Comparison of ENCODE assay signal across 19 cellular contexts in genomic region chr5:114358329-114358728, GRCh38. TPM values are rescaled to one million over a fixed set of nuclear protein-coding genes. Genes with fewer than 3 reads are reported as not detected.
DNase-seq lines count a peak whose midpoint lies in the region; ATAC-seq, FAIRE-seq and TF ChIP-seq lines count a peak whose summit lies in the region.
"Had no signal": no experiment of that assay in that cellular context is flagged by ENCODE, and none has a peak within 500 bp of the region (broad histone marks: within the 10 kb centered on the region; RNA-seq: fewer than 3 reads in every experiment).

No MANE protein-coding gene starts in this region.

- H3K27me3 ChIP-seq in SK-N-SH (ENCODE audit: insufficient read depth), result peaks cover 35% of the 10 kb centered on the region
- peaks cover 13% of the 10 kb centered on the region for H3K27me3 ChIP-seq in Panc1 (ENCODE audit: control insufficient read depth, insufficient read depth, low read length)
- H3K27me3 ChIP-seq in endothelial cell of umbilical vein (ENCODE audit: control insufficient read depth in 2 of 2, insufficient read depth in 2 of 2, low read length in 2 of 2), result peaks cover 27 to 56% of the 10 kb centered on the region in 2 experiments
- H3K27me3 ChIP-seq in adrenal gland, result peaks cover 6% of the 10 kb centered on the region
- H3K27me3 ChIP-seq: right atrium auricular region had no signal

- TF ChIP-seq POLR2A in endothelial cell of umbilical vein (IDR thresholded peaks at IDR 0.05; ENCODE audit: low read depth, low read length) (no peak), adrenal gland (IDR thresholded peaks at IDR 0.05) (no peak)

- 13% methylated on average over 2 of the region's 2 CpGs for WGBS in SK-N-SH (ENCODE audit: low lambda C conversion rate)
- whole genome bisulfite sequencing in adrenal gland, 4 donors, result 64 to 78% (median 71%) methylated on average over 2 of the region's 2 CpGs

- H3K4me2 ChIP-seq in SK-N-SH (no peak overlapping the region), endothelial cell of umbilical vein (ENCODE audit: insufficient read depth, low read length) (no peak overlapping the region)

- H3K9me3 ChIP-seq in SK-N-SH (no peaks in the 10 kb centered on the region), Panc1 (ENCODE audit: control insufficient read depth, insufficient read depth, low read depth, low read length) (no peaks in the 10 kb centered on the region), endothelial cell of umbilical vein (replicated peaks; ENCODE audit: control insufficient read depth, insufficient read depth, low read length) (no peaks in the 10 kb centered on the region), adrenal gland (replicated peaks in 1 of 3) (no peaks in the 10 kb centered on the region)
- H3K9me3 ChIP-seq: right atrium auricular region had no signal

- peak; percentile 70 for FAIRE-seq in endothelial cell of umbilical vein (lab: Jason Lieb, UNC)

- dilution Hi-C loops in endothelial cell of umbilical vein (cut with MboI; ENCODE audit: extremely low pct_ligation_motif_present, low sequenced_read_pairs), result no loop called here

- H2AFZ ChIP-seq in SK-N-SH (ENCODE audit: low read depth) (no peak overlapping the region), endothelial cell of umbilical vein (ENCODE audit: low read depth, low read length) (no peak overlapping the region)

- H3K4me1 ChIP-seq in SK-N-SH (ENCODE audit: control insufficient read depth in 1 of 2, insufficient read depth in 2 of 2, low read depth in 1 of 2, low read length in 1 of 2), result no peaks in the 10 kb centered on the region
- no peaks in the 10 kb centered on the region for H3K4me1 ChIP-seq in Panc1 (ENCODE audit: control insufficient read depth, insufficient read depth, low read length)
- H3K4me1 ChIP-seq in endothelial cell of umbilical vein (ENCODE audit: control insufficient read depth, extremely low read depth, insufficient read depth, low read length), result peaks cover 8% of the 10 kb centered on the region
- H3K4me1 ChIP-seq in adrenal gland (replicated peaks in 1 of 2), result peaks cover 0 to 8% of the 10 kb centered on the region in 2 donors

- H4K20me1 ChIP-seq in SK-N-SH (ENCODE audit: insufficient read depth), result no peaks in the 10 kb centered on the region
- no peaks in the 10 kb centered on the region for H4K20me1 ChIP-seq in endothelial cell of umbilical vein (replicated peaks; ENCODE audit: control insufficient read depth, extremely low read depth, insufficient read depth, low read length)

- H3K36me3 ChIP-seq in SK-N-SH (replicated peaks in 1 of 2; ENCODE audit: control insufficient read depth in 1 of 2, insufficient read depth in 2 of 2, low read length in 1 of 2), result no peaks in the 10 kb centered on the region
- no peaks in the 10 kb centered on the region for H3K36me3 ChIP-seq in Panc1 (ENCODE audit: control insufficient read depth, insufficient read depth, low read length)
- H3K36me3 ChIP-seq in endothelial cell of umbilical vein (ENCODE audit: control insufficient read depth in 2 of 2, extremely low read depth in 1 of 2, insufficient read depth in 2 of 2, low read length in 2 of 2), result no peaks in the 10 kb centered on the region
- no peaks in the 10 kb centered on the region for H3K36me3 ChIP-seq in adrenal gland (replicated peaks in 1 of 2)
- H3K36me3 ChIP-seq: cardiac muscle cell, right atrium auricular region had no signal

- in situ Hi-C loops in Panc1 (cut with HindIII; ENCODE audit: low pct_unique_long_range_greater_than_20kb, low sequenced_read_pairs), result no loop called here

- H3K27ac ChIP-seq in SK-N-SH (ENCODE audit: low read depth in 2 of 2, low read length in 1 of 2), result no peak overlapping the region
- no peak overlapping the region for H3K27ac ChIP-seq in Panc1 (ENCODE audit: low read length)
- no peak overlapping the region for H3K27ac ChIP-seq in endothelial cell of umbilical vein (ENCODE audit: insufficient read depth, low read depth, low read length)
- no peak overlapping the region for H3K27ac ChIP-seq in adrenal gland
- H3K27ac ChIP-seq: cardiac muscle cell, right atrium auricular region had no signal

- CTCF ChIA-PET in SK-N-SH (lab: Yijun Ruan, JAX), result interaction anchor here (0.6 to 0.7 kb wide), 3 partner anchors 23 to 678 kb away, joined by 3 to 5 read pairs (median 4); no protein-coding TSS in a partner anchor
- CTCF ChIA-PET in Panc1 (lab: Charles Lee), result no interaction called here
- CTCF ChIA-PET in endothelial cell of umbilical vein (lab: Charles Lee), result interaction anchor here (0.7 to 3.5 kb wide), 11 partner anchors 9 to 746 kb away, joined by 3 to 22 read pairs (median 7); no protein-coding TSS in a partner anchor

- no peak for ATAC-seq in SK-N-SH treated with all-trans-retinoic acid at 6 μM for 48 hours
- ATAC-seq in Panc1, result no peak
- no peak for ATAC-seq in HG03469 (IDR thresholded peaks at IDR 0.05; ENCODE audit: unreplicated experiment)
- ATAC-seq: activated CD8-positive, alpha-beta T cell treated with anti-CD3 and anti-CD28 coated beads, Interleukin-2, amount 10 ng/mL, durations not matched to agents 7 days and 5 days; activated T-cell treated with anti-CD3 and anti-CD28 coated beads, Interleukin-2, amount 50 U/mL, for 4 hours; stimulated activated effector memory CD8-positive, alpha-beta T cell treated with anti-CD3 and anti-CD28 coated beads, Interleukin-12 subunit alpha, Interleukin-12 subunit beta, amount 100 ng/mL, for 72 hours had no signal

- H3K9me1 ChIP-seq in endothelial cell of umbilical vein (replicated peaks; ENCODE audit: control insufficient read depth, extremely low read depth, insufficient read depth, low read length), result no peaks in the 10 kb centered on the region

- no peak overlapping the region for H3K9ac ChIP-seq in SK-N-SH
- H3K9ac ChIP-seq in endothelial cell of umbilical vein (replicated peaks; ENCODE audit: extremely low read depth, insufficient read depth, low read length), result no peak overlapping the region

- TF ChIP-seq RAD21 in SK-N-SH (IDR thresholded peaks at IDR 0.05; ENCODE audit: low read length), result no peak

- no peaks in the 10 kb centered on the region for H3F3A ChIP-seq in SK-N-SH (replicated peaks; ENCODE audit: insufficient read depth)

- intact Hi-C loops in Panc1 (cut with micrococcal nuclease; ENCODE audit: unreplicated experiment) (loop anchor here (10.0 kb wide), 1 partner anchor 674 kb away; no protein-coding TSS in a partner anchor), endothelial cell of umbilical vein (cut with micrococcal nuclease) (loop anchor here (1.0 to 2.0 kb wide), 3 partner anchors 54 to 679 kb away; no protein-coding TSS in a partner anchor), adrenal gland (cut with DNase I) (no loop called here)

- no peak for DNase-seq in SK-N-SH
- no peak for DNase-seq in Panc1 (ENCODE audit: low read depth, low spot score)
- peak; percentile 33 for DNase-seq in endothelial cell of umbilical vein (ENCODE audit: low read depth, low spot score)
- DNase-seq in retinal pigment epithelial cell (ENCODE audit: low read depth), result no peak
- no peak for DNase-seq in adrenal gland
- no peak for DNase-seq in stimulated activated CD4-positive, alpha-beta T cell treated with anti-CD3 and anti-CD28 coated beads, Interleukin-15, amount 100 ng/mL, for 24 hours
- DNase-seq: activated CD4-positive, CD25-positive, alpha-beta regulatory T cell; activated CD8-positive, alpha-beta T cell treated with anti-CD3 and anti-CD28 coated beads, Interleukin-2, amount 10 ng/mL, durations not matched to agents 7 days and 5 days; activated T-cell treated with anti-CD3 and anti-CD28 coated beads, Interleukin-2, amount 50 U/mL, for 4 hours; CD4-positive, CD25-positive, alpha-beta regulatory T cell; erythroblast; NCI-H1048; NCI-H2081 treated with DMSO at 0.1 percent for 48 hours; NCI-H510A treated with DMSO at 0.1 percent for 48 hours had no signal

- TF ChIP-seq EP300 in SK-N-SH (IDR thresholded peaks at IDR 0.05; ENCODE audit: borderline replicate concordance in 1 of 2, low read depth in 1 of 2, low read length in 1 of 2), result no peak

- POLR2A ChIA-PET in SK-N-SH (lab: Yijun Ruan, JAX) (no interaction called here), Panc1 (lab: Charles Lee) (no interaction called here), endothelial cell of umbilical vein (lab: Charles Lee) (interaction anchor here (0.6 kb wide), 1 partner anchor 121 kb away, joined by 5 read pairs; no protein-coding TSS in a partner anchor)

- H3K4me3 ChIP-seq in SK-N-SH (ENCODE audit: low read depth in 2 of 2, low read length in 1 of 2) (no peak overlapping the region), Panc1 (ENCODE audit: low read depth in 2 of 2, low read length in 2 of 2) (no peak overlapping the region), endothelial cell of umbilical vein (replicated peaks in 1 of 3; ENCODE audit: insufficient read depth in 1 of 3, low read depth in 1 of 3, low read length in 3 of 3) (no peak overlapping the region), retinal pigment epithelial cell (ENCODE audit: low read length) (no peak overlapping the region), adrenal gland (no peak overlapping the region)
- H3K4me3 ChIP-seq: cardiac muscle cell, right atrium auricular region had no signal

- H3K79me2 ChIP-seq in SK-N-SH (ENCODE audit: insufficient read depth), result no peaks in the 10 kb centered on the region
- no peaks in the 10 kb centered on the region for H3K79me2 ChIP-seq in endothelial cell of umbilical vein (ENCODE audit: control insufficient read depth, insufficient read depth, low read length)

- BruUV-seq in Panc1 (replicated peaks; lab: Mats Ljungman, UMichigan), result no TSS peak
- no TSS peak for BruUV-seq in endothelial cell of umbilical vein (replicated peaks; lab: Mats Ljungman, UMichigan)

- no peaks in the 10 kb centered on the region for H3K9me2 ChIP-seq in SK-N-SH

- TF ChIP-seq CTCF in SK-N-SH (IDR thresholded peaks at IDR 0.05), result peak; percentile 36
- TF ChIP-seq CTCF in Panc1 (IDR thresholded peaks at IDR 0.05), result peak; percentile 27; the same call in 1 of the 2 replicates
- peak in 1 of 2 donors; percentile 17 for TF ChIP-seq CTCF in endothelial cell of umbilical vein (IDR thresholded peaks at IDR 0.05; ENCODE audit: extremely low read depth in 1 of 2, insufficient read depth in 1 of 2, low read depth in 1 of 2, low read length in 2 of 2)
- TF ChIP-seq CTCF in retinal pigment epithelial cell (conservative IDR thresholded peaks at IDR 0.05; ENCODE audit: low read depth, low read length), result peak; percentile 8
- TF ChIP-seq CTCF in adrenal gland (IDR thresholded peaks at IDR 0.05), result peak in 3 of 6 experiments; percentile 10 to 26 (median 10)

RNA-seq across cellular contexts. Expression of gene KCNN2, which starts 3.5 kb away (rescaled TPM):
- polyA plus RNA-seq in SK-N-SH (2012; rRNA removed) (not detected in 2 replicates), endothelial cell of umbilical vein (0.11 and 0.32 TPM in 2 replicates), adrenal gland (100 to 1,000 TPM in 1 of 3 donors, 10 to 100 TPM in 2; 39.4 to 184 (median 45.6) TPM)
- polyA plus RNA-seq in SK-N-SH (2012; cell fraction: cytosol; rRNA removed), result 0.01 TPM in 1 of 2 replicates, not detected in the other
- polyA plus RNA-seq in SK-N-SH (2012; cell fraction: nucleus; rRNA removed), result not detected in 2 replicates
- total RNA-seq in Panc1 (2021; ENCODE audit: unreplicated experiment) (not detected), endothelial cell of umbilical vein (1.3 and 1.9 TPM in 2 replicates), adrenal gland (10 to 100 TPM; 27.3 to 62.7 (median 48.1) TPM)
- not detected for polyA plus RNA-seq in Panc1 (2012; ENCODE audit: insufficient read length)
- polyA plus RNA-seq in endothelial cell of umbilical vein (2011; cell fraction: cytosol; rRNA removed), result 0.12 and 0.17 TPM in 2 replicates
- polyA plus RNA-seq in endothelial cell of umbilical vein (2011; cell fraction: nucleus; rRNA removed), result 0.68 and 0.84 TPM in 2 replicates
- polyA plus RNA-seq in endothelial cell of umbilical vein (2012), result 0.17 TPM in 1 of 2 replicates, not detected in the other
- 0.10 and 0.57 TPM in 2 replicates for polyA minus RNA-seq in endothelial cell of umbilical vein
- not detected for polyA minus RNA-seq in endothelial cell of umbilical vein (2011; cell fraction: cytosol; rRNA and poly(A)+ RNA removed)
- 0.38 and 1.7 TPM in 2 replicates for polyA minus RNA-seq in endothelial cell of umbilical vein (2011; cell fraction: nucleus; rRNA and poly(A)+ RNA removed)
- total RNA-seq: activated CD8-positive, alpha-beta T cell treated with anti-CD3 and anti-CD28 coated beads, Interleukin-2, amount 10 ng/mL, durations not matched to agents 7 days and 5 days; CD4-positive, CD25-positive, alpha-beta regulatory T cell had no signal
- polyA plus RNA-seq: CD4-positive, CD25-positive, alpha-beta regulatory T cell had no signal

Comparison
In these comparisons a context has a peak if more than half of its experiments do, and no peak if none do; other contexts are left out.
1. intact Hi-C loops: an anchor here in Panc1 (10.0 kb wide) and endothelial cell of umbilical vein (1.0 to 2.0 kb wide); none called in adrenal gland.